ENCODE assay signal across 16 cellular contexts in the genomic region with DNA sequence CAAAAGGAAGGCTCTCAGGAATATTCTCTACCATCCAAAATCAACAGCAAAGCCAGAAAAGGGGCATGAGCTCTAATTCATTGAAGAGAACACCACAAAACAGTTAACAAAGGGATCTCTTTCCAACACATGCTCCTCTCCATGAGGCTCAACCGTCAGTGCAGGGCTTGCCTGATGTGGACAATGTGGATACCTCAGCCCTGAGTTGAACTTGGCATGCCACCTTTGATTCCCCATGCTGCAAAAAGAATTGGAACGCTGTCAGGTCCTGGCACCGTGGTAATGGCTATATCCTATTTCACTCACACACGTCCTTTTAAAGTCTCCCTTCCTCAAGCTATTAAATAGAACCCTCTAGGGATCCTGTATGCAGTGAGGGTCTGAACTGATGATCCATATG. TPM values are rescaled to one million over a fixed set of nuclear protein-coding genes. Genes with fewer than 3 reads are reported as not detected.
DNase-seq lines count a peak whose midpoint lies in the region; ATAC-seq and TF ChIP-seq lines count a peak whose summit lies in the region.
"Had no signal": no experiment of that assay in that cellular context is flagged by ENCODE, and none has a peak within 500 bp of the region (broad histone marks: within the 10 kb centered on the region; RNA-seq: fewer than 3 reads in every experiment).

No MANE protein-coding gene starts in this region.

- H3K4me1 Mint-ChIP-seq in MCF 10A (ENCODE audit: insufficient read depth, unreplicated experiment) (no peaks in the 10 kb centered on the region), nephron progenitor cell (peaks cover 22% of the 10 kb centered on the region), type B pancreatic cell (ENCODE audit: unreplicated experiment) (peaks cover 8% of the 10 kb centered on the region)
- H3K4me1 Mint-ChIP-seq: T-helper 17 cell had no signal

- dilution Hi-C loops in mammary epithelial cell (cut with HindIII; ENCODE audit: low sequenced_read_pairs) = no loop called here

- no peak for DNase-seq in MCF 10A (ENCODE audit: unreplicated experiment)
- DNase-seq in mammary epithelial cell = no peak
- no peak for DNase-seq in nephron progenitor cell
- no peak for DNase-seq in type B pancreatic cell (ENCODE audit: extremely low spot score, unreplicated experiment)
- no peak for DNase-seq in left colon
- no peak for DNase-seq in iPS-NIHi11 (ENCODE audit: low spot score)
- DNase-seq: activated naive CD4-positive, alpha-beta T cell; CD8-positive, alpha-beta T cell; KG1; NCI-H1417; NCI-H748 treated with DMSO at 0.1 percent for 48 hours; T-helper 17 cell had no signal

- no peak for TF ChIP-seq POLR2A in gastroesophageal sphincter (IDR thresholded peaks at IDR 0.05)
- no peak for TF ChIP-seq POLR2A in GM18505 (IDR thresholded peaks at IDR 0.05; ENCODE audit: borderline replicate concordance, extremely low read depth, insufficient read depth, insufficient read length)

- H3K4me3 Mint-ChIP-seq in MCF 10A (ENCODE audit: unreplicated experiment) (no peak overlapping the region), nephron progenitor cell (no peak overlapping the region), type B pancreatic cell (no peak overlapping the region)
- H3K4me3 Mint-ChIP-seq: CD8-positive, alpha-beta T cell; T-helper 17 cell had no signal

- H4K20me1 ChIP-seq in mammary epithelial cell (ENCODE audit: insufficient read depth, low read length) = no peaks in the 10 kb centered on the region

- POLR2A ChIA-PET in MCF 10A (lab: Yijun Ruan, JAX) = interaction anchor here (0.5 kb wide), 1 partner anchor 100 kb away, joined by 3 read pairs; a partner anchor contains a TSS

- H2AFZ ChIP-seq in mammary epithelial cell (ENCODE audit: low read depth, low read length) = no peak overlapping the region

- no peak overlapping the region for H3K4me2 ChIP-seq in mammary epithelial cell (ENCODE audit: insufficient read depth, low read depth, low read length)

- H3K9ac ChIP-seq in mammary epithelial cell (ENCODE audit: insufficient read depth, low read length) = no peak overlapping the region

- H3K9me3 ChIP-seq in mammary epithelial cell (replicated peaks; ENCODE audit: insufficient read depth, low read length) (no peaks in the 10 kb centered on the region), gastroesophageal sphincter (no peaks in the 10 kb centered on the region)

- 26% methylated on average over 4 of the region's 4 CpGs for WGBS in mammary epithelial cell (ENCODE audit: low coverage, missing lambda C conversion rate)
- WGBS in gastroesophageal sphincter (ENCODE audit: low coverage in 1 of 2), 2 donors = 56 to 61% methylated on average over 4 of the region's 4 CpGs

- H3K4me3 ChIP-seq in mammary epithelial cell (replicated peaks in 1 of 3; ENCODE audit: insufficient read depth in 1 of 3, low read depth in 2 of 3, low read length in 3 of 3) (no peak overlapping the region), gastroesophageal sphincter (no peak overlapping the region)

- in situ Hi-C loops in mammary epithelial cell (cut with MboI; ENCODE audit: low sequenced_read_pairs in 2 of 2) = no loop called here

- H3K36me3 Mint-ChIP-seq in MCF 10A (ENCODE audit: insufficient read depth, unreplicated experiment) (peaks cover 56% of the 10 kb centered on the region), nephron progenitor cell (ENCODE audit: low read depth) (peaks cover 13% of the 10 kb centered on the region), type B pancreatic cell (peaks cover 5% of the 10 kb centered on the region)

- H3K27me3 ChIP-seq in mammary epithelial cell (ENCODE audit: insufficient read depth, low read length) (no peaks in the 10 kb centered on the region), gastroesophageal sphincter (no peaks in the 10 kb centered on the region)

- H3K4me1 ChIP-seq in mammary epithelial cell (ENCODE audit: insufficient read depth, low read length) (peaks cover 14% of the 10 kb centered on the region), gastroesophageal sphincter (peaks cover 0 to 22% (median 0%) of the 10 kb centered on the region in 3 donors)

- no peak overlapping the region for H3K27ac Mint-ChIP-seq in MCF 10A (ENCODE audit: low read depth, unreplicated experiment)
- peak overlapping the region; percentile 86 for H3K27ac Mint-ChIP-seq in nephron progenitor cell
- H3K27ac Mint-ChIP-seq in type B pancreatic cell = peak overlapping the region; percentile 26
- H3K27ac Mint-ChIP-seq: CD8-positive, alpha-beta T cell; T-helper 17 cell had no signal

- H3K27me3 Mint-ChIP-seq in MCF 10A (ENCODE audit: insufficient read depth, unreplicated experiment) = no peaks in the 10 kb centered on the region
- H3K27me3 Mint-ChIP-seq in nephron progenitor cell (ENCODE audit: low read depth, poor library complexity) = no peaks in the 10 kb centered on the region
- H3K27me3 Mint-ChIP-seq in type B pancreatic cell = no peaks in the 10 kb centered on the region
- H3K27me3 Mint-ChIP-seq: T-helper 17 cell had no signal

- CTCF ChIA-PET in MCF 10A (lab: Yijun Ruan, JAX) (no interaction called here), mammary epithelial cell (lab: Charles Lee; ENCODE audit: low non-redundant PET) (interaction anchor here (0.7 kb wide), 1 partner anchor 7 kb away, joined by 8 read pairs; no protein-coding TSS in a partner anchor)

- TF ChIP-seq CTCF in MCF 10A (IDR thresholded peaks at IDR 0.05; ENCODE audit: unreplicated experiment) (no peak), mammary epithelial cell (conservative IDR thresholded peaks at IDR 0.05 in 1 of 2, IDR thresholded peaks at IDR 0.05 in 1 of 2; ENCODE audit: extremely low read depth in 1 of 2, insufficient read depth in 1 of 2, low read depth in 1 of 2, low read length in 2 of 2) (no peak), gastroesophageal sphincter (IDR thresholded peaks at IDR 0.05) (no peak), nephron progenitor cell (IDR thresholded peaks at IDR 0.05) (no peak), type B pancreatic cell (conservative IDR thresholded peaks at IDR 0.05) (no peak)

- H3K9me3 Mint-ChIP-seq in MCF 10A (ENCODE audit: unreplicated experiment) (no peaks in the 10 kb centered on the region), nephron progenitor cell (peaks cover 4% of the 10 kb centered on the region), type B pancreatic cell (no peaks in the 10 kb centered on the region)
- H3K9me3 Mint-ChIP-seq: CD8-positive, alpha-beta T cell had no signal

- no peak for TF ChIP-seq EP300 in gastroesophageal sphincter (IDR thresholded peaks at IDR 0.05)

- no peaks in the 10 kb centered on the region for H3K79me2 ChIP-seq in mammary epithelial cell (ENCODE audit: insufficient read depth, low read length)

- TSS peak; percentile 5 for BruUV-seq in MCF 10A (replicated peaks; lab: Mats Ljungman, UMichigan)
- BruUV-seq in mammary epithelial cell (replicated peaks; lab: Mats Ljungman, UMichigan) = no TSS peak

- peaks cover 6% of the 10 kb centered on the region for H3K36me3 ChIP-seq in mammary epithelial cell (ENCODE audit: insufficient read depth, low read length)
- H3K36me3 ChIP-seq in gastroesophageal sphincter = peaks cover 0 to 64% of the 10 kb centered on the region in 2 donors

- ATAC-seq in gastroesophageal sphincter (no peak), left colon (no peak), GM18505 (IDR thresholded peaks at IDR 0.05; ENCODE audit: unreplicated experiment) (no peak)
- ATAC-seq: activated CD4-positive, CD25-positive, alpha-beta regulatory T cell treated with anti-CD3 and anti-CD28 coated beads, Interleukin-2, amount 50 U/mL, for 24 hours; CD8-positive, alpha-beta T cell; T-helper 17 cell had no signal

- H3K27ac ChIP-seq in mammary epithelial cell (ENCODE audit: insufficient read depth, low read depth, low read length) (no peak overlapping the region), gastroesophageal sphincter (peak overlapping the region in 3 of 4 donors; percentile 9 to 64 (median 50))
- H3K27ac ChIP-seq: HL-60 had no signal

- intact Hi-C loops in MCF 10A (cut with micrococcal nuclease) = no loop called here
- intact Hi-C loops in mammary epithelial cell (cut with micrococcal nuclease) = no loop called here
- intact Hi-C loops in left colon (cut with DNase I, micrococcal nuclease) = no loop called here

RNA-seq across cellular contexts. Expression of a gene that starts 30.7 kb away (rescaled TPM):
- 99.3 and 117 TPM in 2 replicates for total RNA-seq in MCF 10A (2022)
- total RNA-seq in mammary epithelial cell = 10 to 100 TPM; 62.7 to 95.8 TPM
- polyA plus RNA-seq in mammary epithelial cell = 94.7 TPM
- 33.8 TPM for polyA minus RNA-seq in mammary epithelial cell
- 10 to 100 TPM; 44.5 to 52.8 (median 48.1) TPM for total RNA-seq in gastroesophageal sphincter
- total RNA-seq in type B pancreatic cell (ENCODE audit: low replicate concordance) = 104 and 145 TPM in 2 replicates
- total RNA-seq in left colon = 100 to 1,000 TPM; 112 to 128 TPM
